Comparison of ENCODE assay signal across 1 cellular context in the genomic region with DNA sequence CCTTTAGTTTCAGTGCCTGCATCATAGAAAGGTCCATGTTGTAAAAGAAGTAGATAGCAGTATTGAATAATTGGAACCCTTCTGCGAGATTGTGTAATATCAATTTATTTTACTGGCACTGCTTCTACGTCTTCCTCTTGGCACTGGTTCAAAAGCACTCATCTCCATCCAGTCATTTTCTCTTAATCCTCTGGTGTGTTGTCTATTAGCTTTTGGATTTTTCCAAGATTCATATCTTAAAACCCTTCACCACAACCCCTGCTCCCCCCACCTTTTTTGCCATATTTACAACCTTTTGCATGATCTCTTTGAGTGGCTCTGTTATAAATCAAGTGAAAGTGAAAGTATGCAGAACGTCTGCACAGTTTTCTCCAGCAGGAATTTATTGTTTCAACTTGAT.
TF ChIP-seq lines count a peak whose summit lies in the region.

No MANE protein-coding gene starts in this region.

TF ChIP-seq in HEK293, 187 proteins besides CTCF, POLR2A, EP300 and RAD21 (continued from another document and continues in another):
- TF ChIP-seq KLF9 (tag by site-specific recombination; IDR thresholded peaks at IDR 0.05; ENCODE audit: low read depth) (no peak), ZNF10 (tag by site-specific recombination; IDR thresholded peaks at IDR 0.05) (no peak), ZNF596 (tag by site-specific recombination; IDR thresholded peaks at IDR 0.05) (no peak), ZNF677 (tag by site-specific recombination; IDR thresholded peaks at IDR 0.05) (no peak), WT1 (tag by site-specific recombination; IDR thresholded peaks at IDR 0.05) (no peak), ZNF2 (tag by site-specific recombination; IDR thresholded peaks at IDR 0.05) (no peak), GLI4 (tag by site-specific recombination; IDR thresholded peaks at IDR 0.05) (no peak), SCRT1 (tag by site-specific recombination; IDR thresholded peaks at IDR 0.05; ENCODE audit: borderline replicate concordance) (no peak), GLIS2 (tag by site-specific recombination; IDR thresholded peaks at IDR 0.05) (no peak), ZNF621 (tag by site-specific recombination; IDR thresholded peaks at IDR 0.05) (no peak), BCL11B (tag by site-specific recombination; IDR thresholded peaks at IDR 0.05; ENCODE audit: low read depth) (0 out of 2 replicates have a peak, but pooled peaks have one; percentile 50), ZBTB17 (tag by site-specific recombination; IDR thresholded peaks at IDR 0.05) (peak; percentile 24; the same call in 1 of the 2 replicates), ZNF239 (tag by site-specific recombination; IDR thresholded peaks at IDR 0.05) (no peak), ZNF23 (tag by site-specific recombination; IDR thresholded peaks at IDR 0.05; ENCODE audit: borderline replicate concordance) (no peak), ZNF324 (tag by site-specific recombination; IDR thresholded peaks at IDR 0.05) (no peak), ZFP41 (tag by site-specific recombination; IDR thresholded peaks at IDR 0.05; ENCODE audit: borderline replicate concordance) (no peak), ZNF473 (tag by site-specific recombination; IDR thresholded peaks at IDR 0.05) (no peak), ZNF629 (tag by site-specific recombination; IDR thresholded peaks at IDR 0.05) (peak; percentile 27; the same call in 1 of the 2 replicates), TCF7L2 (IDR thresholded peaks at IDR 0.05; ENCODE audit: borderline replicate concordance, low read depth, low read length) (0 out of 2 replicates have a peak, but pooled peaks have one; percentile 34), OVOL3 (tag by site-specific recombination; IDR thresholded peaks at IDR 0.05) (no peak), KLF16 (tag by site-specific recombination; IDR thresholded peaks at IDR 0.05) (no peak), ZNF830 (tag by site-specific recombination; IDR thresholded peaks at IDR 0.05; ENCODE audit: low read depth) (no peak), MEIS1 (CRISPR knock-in tag; IDR thresholded peaks at IDR 0.05; ENCODE audit: borderline replicate concordance) (no peak), EGR2 (tag by site-specific recombination; IDR thresholded peaks at IDR 0.05; ENCODE audit: low read depth) (no peak), ZNF701 (tag by site-specific recombination; IDR thresholded peaks at IDR 0.05) (no peak), ZNF311 (tag by site-specific recombination; IDR thresholded peaks at IDR 0.05; ENCODE audit: borderline replicate concordance) (no peak), ZNF266 (tag by site-specific recombination; IDR thresholded peaks at IDR 0.05; ENCODE audit: low read depth) (no peak), ZNF155 (tag by site-specific recombination; IDR thresholded peaks at IDR 0.05) (no peak)
- TF ChIP-seq, protein P1, sequence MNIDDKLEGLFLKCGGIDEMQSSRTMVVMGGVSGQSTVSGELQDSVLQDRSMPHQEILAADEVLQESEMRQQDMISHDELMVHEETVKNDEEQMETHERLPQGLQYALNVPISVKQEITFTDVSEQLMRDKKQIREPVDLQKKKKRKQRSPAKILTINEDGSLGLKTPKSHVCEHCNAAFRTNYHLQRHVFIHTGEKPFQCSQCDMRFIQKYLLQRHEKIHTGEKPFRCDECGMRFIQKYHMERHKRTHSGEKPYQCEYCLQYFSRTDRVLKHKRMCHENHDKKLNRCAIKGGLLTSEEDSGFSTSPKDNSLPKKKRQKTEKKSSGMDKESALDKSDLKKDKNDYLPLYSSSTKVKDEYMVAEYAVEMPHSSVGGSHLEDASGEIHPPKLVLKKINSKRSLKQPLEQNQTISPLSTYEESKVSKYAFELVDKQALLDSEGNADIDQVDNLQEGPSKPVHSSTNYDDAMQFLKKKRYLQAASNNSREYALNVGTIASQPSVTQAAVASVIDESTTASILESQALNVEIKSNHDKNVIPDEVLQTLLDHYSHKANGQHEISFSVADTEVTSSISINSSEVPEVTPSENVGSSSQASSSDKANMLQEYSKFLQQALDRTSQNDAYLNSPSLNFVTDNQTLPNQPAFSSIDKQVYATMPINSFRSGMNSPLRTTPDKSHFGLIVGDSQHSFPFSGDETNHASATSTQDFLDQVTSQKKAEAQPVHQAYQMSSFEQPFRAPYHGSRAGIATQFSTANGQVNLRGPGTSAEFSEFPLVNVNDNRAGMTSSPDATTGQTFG (tag by site-specific recombination; IDR thresholded peaks at IDR 0.05; ENCODE audit: borderline replicate concordance) = no peak
- TF ChIP-seq, protein P2, sequence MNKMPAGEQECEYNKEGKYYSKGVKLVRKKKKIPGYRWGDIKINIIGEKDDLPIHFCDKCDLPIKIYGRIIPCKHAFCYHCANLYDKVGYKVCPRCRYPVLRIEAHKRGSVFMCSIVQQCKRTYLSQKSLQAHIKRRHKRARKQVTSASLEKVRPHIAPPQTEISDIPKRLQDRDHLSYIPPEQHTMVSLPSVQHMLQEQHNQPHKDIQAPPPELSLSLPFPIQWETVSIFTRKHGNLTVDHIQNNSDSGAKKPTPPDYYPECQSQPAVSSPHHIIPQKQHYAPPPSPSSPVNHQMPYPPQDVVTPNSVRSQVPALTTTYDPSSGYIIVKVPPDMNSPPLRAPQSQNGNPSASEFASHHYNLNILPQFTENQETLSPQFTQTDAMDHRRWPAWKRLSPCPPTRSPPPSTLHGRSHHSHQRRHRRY (tag by site-specific recombination; IDR thresholded peaks at IDR 0.05) = no peak
- TF ChIP-seq, protein P3, sequence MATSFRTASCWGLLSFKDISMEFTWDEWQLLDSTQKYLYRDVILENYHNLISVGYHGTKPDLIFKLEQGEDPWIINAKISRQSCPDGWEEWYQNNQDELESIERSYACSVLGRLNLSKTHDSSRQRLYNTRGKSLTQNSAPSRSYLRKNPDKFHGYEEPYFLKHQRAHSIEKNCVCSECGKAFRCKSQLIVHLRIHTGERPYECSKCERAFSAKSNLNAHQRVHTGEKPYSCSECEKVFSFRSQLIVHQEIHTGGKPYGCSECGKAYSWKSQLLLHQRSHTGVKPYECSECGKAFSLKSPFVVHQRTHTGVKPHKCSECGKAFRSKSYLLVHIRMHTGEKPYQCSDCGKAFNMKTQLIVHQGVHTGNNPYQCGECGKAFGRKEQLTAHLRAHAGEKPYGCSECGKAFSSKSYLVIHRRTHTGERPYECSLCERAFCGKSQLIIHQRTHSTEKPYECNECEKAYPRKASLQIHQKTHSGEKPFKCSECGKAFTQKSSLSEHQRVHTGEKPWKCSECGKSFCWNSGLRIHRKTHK (tag by site-specific recombination; IDR thresholded peaks at IDR 0.05) = no peak
- TF ChIP-seq, protein P4, sequence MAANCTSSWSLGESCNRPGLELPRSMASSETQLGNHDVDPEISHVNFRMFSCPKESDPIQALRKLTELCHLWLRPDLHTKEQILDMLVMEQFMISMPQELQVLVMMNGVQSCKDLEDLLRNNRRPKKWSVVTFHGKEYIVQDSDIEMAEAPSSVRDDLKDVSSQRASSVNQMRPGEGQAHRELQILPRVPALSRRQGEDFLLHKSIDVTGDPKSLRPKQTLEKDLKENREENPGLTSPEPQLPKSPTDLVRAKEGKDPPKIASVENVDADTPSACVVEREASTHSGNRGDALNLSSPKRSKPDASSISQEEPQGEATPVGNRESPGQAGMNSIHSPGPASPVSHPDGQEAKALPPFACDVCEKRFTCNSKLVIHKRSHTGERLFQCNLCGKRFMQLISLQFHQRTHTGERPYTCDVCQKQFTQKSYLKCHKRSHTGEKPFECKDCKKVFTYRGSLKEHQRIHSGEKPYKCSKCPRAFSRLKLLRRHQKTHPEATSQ (tag by site-specific recombination; IDR thresholded peaks at IDR 0.05) = no peak
- TF ChIP-seq, protein P5, sequence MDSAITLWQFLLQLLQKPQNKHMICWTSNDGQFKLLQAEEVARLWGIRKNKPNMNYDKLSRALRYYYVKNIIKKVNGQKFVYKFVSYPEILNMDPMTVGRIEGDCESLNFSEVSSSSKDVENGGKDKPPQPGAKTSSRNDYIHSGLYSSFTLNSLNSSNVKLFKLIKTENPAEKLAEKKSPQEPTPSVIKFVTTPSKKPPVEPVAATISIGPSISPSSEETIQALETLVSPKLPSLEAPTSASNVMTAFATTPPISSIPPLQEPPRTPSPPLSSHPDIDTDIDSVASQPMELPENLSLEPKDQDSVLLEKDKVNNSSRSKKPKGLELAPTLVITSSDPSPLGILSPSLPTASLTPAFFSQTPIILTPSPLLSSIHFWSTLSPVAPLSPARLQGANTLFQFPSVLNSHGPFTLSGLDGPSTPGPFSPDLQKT (IDR thresholded peaks at IDR 0.05; ENCODE audit: borderline replicate concordance, low read depth, low read length) = no peak
- TF ChIP-seq, protein P6, sequence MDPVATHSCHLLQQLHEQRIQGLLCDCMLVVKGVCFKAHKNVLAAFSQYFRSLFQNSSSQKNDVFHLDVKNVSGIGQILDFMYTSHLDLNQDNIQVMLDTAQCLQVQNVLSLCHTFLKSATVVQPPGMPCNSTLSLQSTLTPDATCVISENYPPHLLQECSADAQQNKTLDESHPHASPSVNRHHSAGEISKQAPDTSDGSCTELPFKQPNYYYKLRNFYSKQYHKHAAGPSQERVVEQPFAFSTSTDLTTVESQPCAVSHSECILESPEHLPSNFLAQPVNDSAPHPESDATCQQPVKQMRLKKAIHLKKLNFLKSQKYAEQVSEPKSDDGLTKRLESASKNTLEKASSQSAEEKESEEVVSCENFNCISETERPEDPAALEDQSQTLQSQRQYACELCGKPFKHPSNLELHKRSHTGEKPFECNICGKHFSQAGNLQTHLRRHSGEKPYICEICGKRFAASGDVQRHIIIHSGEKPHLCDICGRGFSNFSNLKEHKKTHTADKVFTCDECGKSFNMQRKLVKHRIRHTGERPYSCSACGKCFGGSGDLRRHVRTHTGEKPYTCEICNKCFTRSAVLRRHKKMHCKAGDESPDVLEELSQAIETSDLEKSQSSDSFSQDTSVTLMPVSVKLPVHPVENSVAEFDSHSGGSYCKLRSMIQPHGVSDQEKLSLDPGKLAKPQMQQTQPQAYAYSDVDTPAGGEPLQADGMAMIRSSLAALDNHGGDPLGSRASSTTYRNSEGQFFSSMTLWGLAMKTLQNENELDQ (tag by site-specific recombination; IDR thresholded peaks at IDR 0.05; ENCODE audit: low read depth) = no peak
- TF ChIP-seq, protein P7, sequence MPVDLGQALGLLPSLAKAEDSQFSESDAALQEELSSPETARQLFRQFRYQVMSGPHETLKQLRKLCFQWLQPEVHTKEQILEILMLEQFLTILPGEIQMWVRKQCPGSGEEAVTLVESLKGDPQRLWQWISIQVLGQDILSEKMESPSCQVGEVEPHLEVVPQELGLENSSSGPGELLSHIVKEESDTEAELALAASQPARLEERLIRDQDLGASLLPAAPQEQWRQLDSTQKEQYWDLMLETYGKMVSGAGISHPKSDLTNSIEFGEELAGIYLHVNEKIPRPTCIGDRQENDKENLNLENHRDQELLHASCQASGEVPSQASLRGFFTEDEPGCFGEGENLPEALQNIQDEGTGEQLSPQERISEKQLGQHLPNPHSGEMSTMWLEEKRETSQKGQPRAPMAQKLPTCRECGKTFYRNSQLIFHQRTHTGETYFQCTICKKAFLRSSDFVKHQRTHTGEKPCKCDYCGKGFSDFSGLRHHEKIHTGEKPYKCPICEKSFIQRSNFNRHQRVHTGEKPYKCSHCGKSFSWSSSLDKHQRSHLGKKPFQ (tag by site-specific recombination; IDR thresholded peaks at IDR 0.05) = no peak
- TF ChIP-seq, protein P8, sequence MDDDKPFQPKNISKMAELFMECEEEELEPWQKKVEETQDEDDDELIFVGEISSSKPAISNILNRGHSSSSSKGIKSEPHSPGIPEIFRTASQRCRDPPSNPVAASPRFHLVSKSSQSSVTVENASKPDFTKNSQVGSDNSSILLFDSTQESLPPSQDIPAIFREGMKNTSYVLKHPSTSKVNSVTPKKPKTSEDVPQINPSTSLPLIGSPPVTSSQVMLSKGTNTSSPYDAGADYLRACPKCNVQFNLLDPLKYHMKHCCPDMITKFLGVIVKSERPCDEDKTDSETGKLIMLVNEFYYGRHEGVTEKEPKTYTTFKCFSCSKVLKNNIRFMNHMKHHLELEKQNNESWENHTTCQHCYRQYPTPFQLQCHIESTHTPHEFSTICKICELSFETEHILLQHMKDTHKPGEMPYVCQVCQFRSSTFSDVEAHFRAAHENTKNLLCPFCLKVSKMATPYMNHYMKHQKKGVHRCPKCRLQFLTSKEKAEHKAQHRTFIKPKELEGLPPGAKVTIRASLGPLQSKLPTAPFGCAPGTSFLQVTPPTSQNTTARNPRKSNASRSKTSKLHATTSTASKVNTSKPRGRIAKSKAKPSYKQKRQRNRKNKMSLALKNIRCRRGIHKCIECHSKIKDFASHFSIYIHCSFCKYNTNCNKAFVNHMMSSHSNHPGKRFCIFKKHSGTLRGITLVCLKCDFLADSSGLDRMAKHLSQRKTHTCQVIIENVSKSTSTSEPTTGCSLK (tag by site-specific recombination; IDR thresholded peaks at IDR 0.05) = no peak
- TF ChIP-seq, protein P9, sequence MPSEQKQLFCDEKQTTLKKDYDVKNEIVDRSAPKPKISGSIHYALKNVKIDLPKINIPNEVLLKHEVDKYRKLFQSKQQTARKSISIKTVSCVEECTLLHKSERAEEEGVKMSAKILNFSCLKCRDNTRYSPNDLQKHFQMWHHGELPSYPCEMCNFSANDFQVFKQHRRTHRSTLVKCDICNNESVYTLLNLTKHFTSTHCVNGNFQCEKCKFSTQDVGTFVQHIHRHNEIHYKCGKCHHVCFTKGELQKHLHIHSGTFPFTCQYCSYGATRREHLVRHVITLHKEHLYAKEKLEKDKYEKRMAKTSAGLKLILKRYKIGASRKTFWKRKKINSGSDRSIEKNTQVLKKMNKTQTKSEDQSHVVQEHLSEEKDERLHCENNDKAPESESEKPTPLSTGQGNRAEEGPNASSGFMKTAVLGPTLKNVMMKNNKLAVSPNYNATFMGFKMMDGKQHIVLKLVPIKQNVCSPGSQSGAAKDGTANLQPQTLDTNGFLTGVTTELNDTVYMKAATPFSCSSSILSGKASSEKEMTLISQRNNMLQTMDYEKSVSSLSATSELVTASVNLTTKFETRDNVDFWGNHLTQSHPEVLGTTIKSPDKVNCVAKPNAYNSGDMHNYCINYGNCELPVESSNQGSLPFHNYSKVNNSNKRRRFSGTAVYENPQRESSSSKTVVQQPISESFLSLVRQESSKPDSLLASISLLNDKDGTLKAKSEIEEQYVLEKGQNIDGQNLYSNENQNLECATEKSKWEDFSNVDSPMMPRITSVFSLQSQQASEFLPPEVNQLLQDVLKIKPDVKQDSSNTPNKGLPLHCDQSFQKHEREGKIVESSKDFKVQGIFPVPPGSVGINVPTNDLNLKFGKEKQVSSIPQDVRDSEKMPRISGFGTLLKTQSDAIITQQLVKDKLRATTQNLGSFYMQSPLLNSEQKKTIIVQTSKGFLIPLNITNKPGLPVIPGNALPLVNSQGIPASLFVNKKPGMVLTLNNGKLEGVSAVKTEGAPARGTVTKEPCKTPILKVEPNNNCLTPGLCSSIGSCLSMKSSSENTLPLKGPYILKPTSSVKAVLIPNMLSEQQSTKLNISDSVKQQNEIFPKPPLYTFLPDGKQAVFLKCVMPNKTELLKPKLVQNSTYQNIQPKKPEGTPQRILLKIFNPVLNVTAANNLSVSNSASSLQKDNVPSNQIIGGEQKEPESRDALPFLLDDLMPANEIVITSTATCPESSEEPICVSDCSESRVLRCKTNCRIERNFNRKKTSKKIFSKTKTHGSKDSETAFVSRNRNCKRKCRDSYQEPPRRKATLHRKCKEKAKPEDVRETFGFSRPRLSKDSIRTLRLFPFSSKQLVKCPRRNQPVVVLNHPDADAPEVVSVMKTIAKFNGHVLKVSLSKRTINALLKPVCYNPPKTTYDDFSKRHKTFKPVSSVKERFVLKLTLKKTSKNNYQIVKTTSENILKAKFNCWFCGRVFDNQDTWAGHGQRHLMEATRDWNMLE (tag by site-specific recombination; conservative IDR thresholded peaks at IDR 0.05; ENCODE audit: low read depth) = no peak
